16 cellular contexts compared by ENCODE assay signal in the genomic region with DNA sequence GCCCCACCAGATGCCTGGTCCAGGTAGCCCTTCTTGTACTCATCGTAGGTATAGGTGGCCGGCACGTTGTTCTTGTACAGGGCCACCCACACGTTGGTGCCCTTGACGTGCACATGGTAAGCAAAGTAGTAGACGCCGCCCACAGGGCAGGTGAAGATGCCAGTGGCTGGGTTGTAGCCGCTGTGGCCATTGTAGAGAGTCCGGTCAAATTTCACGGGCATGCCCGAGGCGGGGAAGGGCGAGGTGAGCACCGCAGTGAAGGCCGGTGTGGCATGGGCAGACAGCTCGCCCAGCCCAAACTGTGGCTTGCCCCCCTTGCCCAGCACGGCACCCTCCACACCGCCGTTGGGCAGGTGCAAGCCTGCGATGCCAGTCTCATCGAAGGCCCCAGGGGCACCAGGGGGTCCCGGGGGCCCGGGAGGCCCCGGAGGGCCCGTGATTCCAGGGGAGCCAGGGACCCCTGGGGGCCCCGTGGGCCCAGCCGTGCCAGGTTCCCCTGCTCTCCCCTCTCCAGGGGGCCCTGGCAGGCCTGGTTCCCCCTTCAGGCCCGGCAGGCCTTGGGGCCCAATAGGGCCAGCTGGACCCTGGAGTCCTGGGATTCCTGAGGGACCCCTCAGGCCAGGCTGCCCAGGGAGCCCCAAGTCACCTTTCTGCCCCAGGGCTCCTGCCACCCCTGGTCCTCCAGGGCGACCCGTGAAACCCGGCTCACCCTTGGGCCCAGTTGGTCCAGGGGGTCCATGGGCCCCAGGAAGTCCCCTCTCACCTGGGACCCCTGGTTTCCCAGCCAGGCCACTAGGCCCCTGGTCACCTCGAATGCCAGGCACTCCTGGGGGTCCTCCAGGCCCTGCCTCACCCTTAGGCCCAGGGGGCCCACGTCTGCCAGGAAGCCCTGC. TPM values are rescaled to one million over a fixed set of nuclear protein-coding genes. Genes with fewer than 3 reads are reported as not detected.
DNase-seq lines count a peak whose midpoint lies in the region; ATAC-seq lines count a peak whose summit lies in the region.
"Had no signal": no experiment of that assay in that cellular context is flagged by ENCODE, and none has a peak within 500 bp of the region (broad histone marks: within the 10 kb centered on the region; RNA-seq: fewer than 3 reads in every experiment).

No MANE protein-coding gene starts in this region.

- H3K4me3 ChIP-seq in NT2/D1 (ENCODE audit: insufficient read length, low read depth) (peak overlapping the region; percentile 9), iPS-18a (ENCODE audit: low read length) (no peak overlapping the region), skin epidermis (no peak overlapping the region)
- H3K4me3 ChIP-seq: GM23248, PC-9 had no signal

- peaks cover 2% of the 10 kb centered on the region for H3K36me3 Mint-ChIP-seq in activated naive CD8-positive, alpha-beta T cell treated with anti-CD3 and anti-CD28 coated beads, Interleukin-2, amount 10 ng/mL, durations not matched to agents 7 days and 5 days
- peaks cover 4% of the 10 kb centered on the region for H3K36me3 Mint-ChIP-seq in activated naive CD8-positive, alpha-beta T cell treated with anti-CD3 and anti-CD28 coated beads for 36 hours
- H3K36me3 Mint-ChIP-seq: CD4-positive, CD25-positive, alpha-beta regulatory T cell had no signal

- no peak for ATAC-seq in activated naive CD8-positive, alpha-beta T cell treated with anti-CD3 and anti-CD28 coated beads, Interleukin-2, amount 10 ng/mL, durations not matched to agents 7 days and 5 days (ENCODE audit: low read depth)

- H3K27ac ChIP-seq in iPS-18a (ENCODE audit: low read length) = no peak overlapping the region
- H3K27ac ChIP-seq in skin epidermis = peak overlapping the region in 11 of 21 experiments; percentile 1 to 74 (median 22)
- H3K27ac ChIP-seq: GM23248, HL-60, PC-9 had no signal

- POLR2A ChIA-PET in activated naive CD8-positive, alpha-beta T cell treated with anti-CD3 and anti-CD28 coated beads, Interleukin-2, amount 10 ng/mL, durations not matched to agents 7 days and 5 days (lab: Charles Lee) = interaction anchor here (0.8 kb wide), 1 partner anchor 37 kb away, joined by 3 read pairs; no protein-coding TSS in a partner anchor

- no peak for DNase-seq in activated naive CD8-positive, alpha-beta T cell treated with anti-CD3 and anti-CD28 coated beads, Interleukin-2, amount 10 ng/mL, durations not matched to agents 7 days and 5 days
- DNase-seq in activated naive CD8-positive, alpha-beta T cell treated with anti-CD3 and anti-CD28 coated beads for 36 hours = no peak
- DNase-seq in NT2/D1 (ENCODE audit: low read depth, low spot score) = no peak
- no peak for DNase-seq in T-helper 9 cell
- no peak for DNase-seq in SKM-1 treated with dmso at 0.1 percent for 144 hours (lab: John Stamatoyannopoulos, UW; ENCODE audit: unreplicated experiment)
- no peak for DNase-seq in AG08396 (ENCODE audit: low spot score)
- DNase-seq: CD4-positive, CD25-positive, alpha-beta regulatory T cell; DMS79 treated with DMSO at 0.1 percent for 48 hours; MM.1S; NCI-H187 treated with DMSO at 0.1 percent for 48 hours; NCI-H748 treated with DMSO at 0.1 percent for 48 hours had no signal

- H3K4me1 Mint-ChIP-seq in activated naive CD8-positive, alpha-beta T cell treated with anti-CD3 and anti-CD28 coated beads, Interleukin-2, amount 10 ng/mL, durations not matched to agents 7 days and 5 days = peaks cover 7% of the 10 kb centered on the region
- H3K4me1 Mint-ChIP-seq in activated naive CD8-positive, alpha-beta T cell treated with anti-CD3 and anti-CD28 coated beads for 36 hours = peaks cover 3% of the 10 kb centered on the region
- H3K4me1 Mint-ChIP-seq: CD4-positive, CD25-positive, alpha-beta regulatory T cell had no signal

- peaks cover 2% of the 10 kb centered on the region for H3K27me3 Mint-ChIP-seq in activated naive CD8-positive, alpha-beta T cell treated with anti-CD3 and anti-CD28 coated beads, Interleukin-2, amount 10 ng/mL, durations not matched to agents 7 days and 5 days
- H3K27me3 Mint-ChIP-seq in activated naive CD8-positive, alpha-beta T cell treated with anti-CD3 and anti-CD28 coated beads for 36 hours = no peaks in the 10 kb centered on the region
- H3K27me3 Mint-ChIP-seq: CD4-positive, CD25-positive, alpha-beta regulatory T cell had no signal

- H3K4me1 ChIP-seq in NT2/D1 (ENCODE audit: insufficient read depth, insufficient read length) = peaks cover 19% of the 10 kb centered on the region
- peaks cover 5% of the 10 kb centered on the region for H3K4me1 ChIP-seq in iPS-18a (ENCODE audit: control insufficient read depth, low read depth, low read length)

- peak overlapping the region; percentile 74 for H3K9ac ChIP-seq in NT2/D1 (ENCODE audit: insufficient read length, low read depth)
- H3K9ac ChIP-seq in iPS-18a (ENCODE audit: low read length) = peak overlapping the region; percentile 8
- H3K9ac ChIP-seq: GM23248 had no signal

- H3K27me3 ChIP-seq in NT2/D1 (ENCODE audit: insufficient read depth, insufficient read length) = no peaks in the 10 kb centered on the region
- H3K27me3 ChIP-seq in iPS-18a (ENCODE audit: control insufficient read depth, insufficient read depth, low read length) = no peaks in the 10 kb centered on the region

- H3K4me3 Mint-ChIP-seq in activated naive CD8-positive, alpha-beta T cell treated with anti-CD3 and anti-CD28 coated beads, Interleukin-2, amount 10 ng/mL, durations not matched to agents 7 days and 5 days = no peak overlapping the region
- H3K4me3 Mint-ChIP-seq in activated naive CD8-positive, alpha-beta T cell treated with anti-CD3 and anti-CD28 coated beads for 36 hours = no peak overlapping the region

- H3K9me3 ChIP-seq in NT2/D1 (ENCODE audit: insufficient read depth, low read length) (no peaks in the 10 kb centered on the region), iPS-18a (ENCODE audit: control insufficient read depth, low read depth, low read length) (no peaks in the 10 kb centered on the region)

- no peaks in the 10 kb centered on the region for H3K9me3 Mint-ChIP-seq in activated naive CD8-positive, alpha-beta T cell treated with anti-CD3 and anti-CD28 coated beads, Interleukin-2, amount 10 ng/mL, durations not matched to agents 7 days and 5 days
- H3K9me3 Mint-ChIP-seq in activated naive CD8-positive, alpha-beta T cell treated with anti-CD3 and anti-CD28 coated beads for 36 hours = no peaks in the 10 kb centered on the region
- H3K9me3 Mint-ChIP-seq: CD4-positive, CD25-positive, alpha-beta regulatory T cell had no signal

- H3K36me3 ChIP-seq in NT2/D1 (ENCODE audit: insufficient read depth, insufficient read length, low read length) = peaks cover 40% of the 10 kb centered on the region
- H3K36me3 ChIP-seq in iPS-18a (ENCODE audit: control insufficient read depth, low read depth, low read length) = peaks cover 26% of the 10 kb centered on the region

- peak overlapping the region; percentile 16 for H3K27ac Mint-ChIP-seq in activated naive CD8-positive, alpha-beta T cell treated with anti-CD3 and anti-CD28 coated beads, Interleukin-2, amount 10 ng/mL, durations not matched to agents 7 days and 5 days
- no peak overlapping the region for H3K27ac Mint-ChIP-seq in activated naive CD8-positive, alpha-beta T cell treated with anti-CD3 and anti-CD28 coated beads for 36 hours
- H3K27ac Mint-ChIP-seq: CD4-positive, CD25-positive, alpha-beta regulatory T cell had no signal

RNA-seq across cellular contexts. Expression of a gene that starts 9.2 kb away (rescaled TPM):
- total RNA-seq in activated naive CD8-positive, alpha-beta T cell treated with anti-CD3 and anti-CD28 coated beads, Interleukin-2, amount 10 ng/mL, durations not matched to agents 7 days and 5 days = 10 to 100 TPM; 30.7 to 32.7 TPM
- 10 to 100 TPM; 47.0 to 48.7 TPM for total RNA-seq in activated naive CD8-positive, alpha-beta T cell treated with anti-CD3 and anti-CD28 coated beads for 36 hours

RNA-seq across cellular contexts. Expression of a gene that starts 14.0 kb away (rescaled TPM):
- not detected for total RNA-seq in activated naive CD8-positive, alpha-beta T cell treated with anti-CD3 and anti-CD28 coated beads, Interleukin-2, amount 10 ng/mL, durations not matched to agents 7 days and 5 days
- total RNA-seq in activated naive CD8-positive, alpha-beta T cell treated with anti-CD3 and anti-CD28 coated beads for 36 hours = under 1 TPM in 1 of 2 experiments, not detected in 1; 0.19 TPM
- total RNA-seq: GM23248 had no signal

RNA-seq across cellular contexts. Expression of a gene that starts 27.1 kb away (rescaled TPM):
- total RNA-seq in activated naive CD8-positive, alpha-beta T cell treated with anti-CD3 and anti-CD28 coated beads, Interleukin-2, amount 10 ng/mL, durations not matched to agents 7 days and 5 days = under 1 TPM; 0.17 to 0.19 TPM
- 1 to 10 TPM; 1.8 to 1.9 TPM for total RNA-seq in activated naive CD8-positive, alpha-beta T cell treated with anti-CD3 and anti-CD28 coated beads for 36 hours
- total RNA-seq: CD4-positive, CD25-positive, alpha-beta regulatory T cell had no signal

RNA-seq across cellular contexts. Expression of a gene that starts 51.3 kb away (rescaled TPM):
- total RNA-seq in activated naive CD8-positive, alpha-beta T cell treated with anti-CD3 and anti-CD28 coated beads, Interleukin-2, amount 10 ng/mL, durations not matched to agents 7 days and 5 days = 10 to 100 TPM; 51.7 to 52.5 TPM
- 10 to 100 TPM; 58.0 to 59.4 TPM for total RNA-seq in activated naive CD8-positive, alpha-beta T cell treated with anti-CD3 and anti-CD28 coated beads for 36 hours

RNA-seq across cellular contexts. Expression of a gene that starts 58.0 kb away (rescaled TPM):
- 100 to 1,000 TPM; 234 to 237 TPM for total RNA-seq in activated naive CD8-positive, alpha-beta T cell treated with anti-CD3 and anti-CD28 coated beads, Interleukin-2, amount 10 ng/mL, durations not matched to agents 7 days and 5 days
- total RNA-seq in activated naive CD8-positive, alpha-beta T cell treated with anti-CD3 and anti-CD28 coated beads for 36 hours = 100 to 1,000 TPM; 158 to 168 TPM
